ENCODE assay signal across 25 cellular contexts in genomic region chr5:68049053-68049713, GRCh38.
DNase-seq lines count a peak whose midpoint lies in the region; ATAC-seq and TF ChIP-seq lines count a peak whose summit lies in the region.
"Had no signal": no experiment of that assay in that cellular context is flagged by ENCODE, and none has a peak within 500 bp of the region (broad histone marks: within the 10 kb centered on the region; RNA-seq: fewer than 3 reads in every experiment).

No MANE protein-coding gene starts in this region.

- no peak for TF ChIP-seq CTCF in fibroblast of mammary gland (conservative IDR thresholded peaks at IDR 0.05; ENCODE audit: control insufficient read depth, insufficient read depth, low read depth, low read length)
- TF ChIP-seq CTCF in gastroesophageal sphincter (IDR thresholded peaks at IDR 0.05) = no peak

- no peak for ATAC-seq in GM21367 (IDR thresholded peaks at IDR 0.05; ENCODE audit: unreplicated experiment)
- no peak for ATAC-seq in gastroesophageal sphincter
- no peak for ATAC-seq in HG02981 (IDR thresholded peaks at IDR 0.05; ENCODE audit: unreplicated experiment)
- ATAC-seq: heart left ventricle; sciatic nerve; stimulated activated naive B cell treated with anti-CD40 and anti-IgM and Interleukin-4, amounts not matched to agents 10 μg/mL and 1 μg/mL and 100 μg/mL, for 72 hours had no signal

- TF ChIP-seq EP300 in gastroesophageal sphincter (IDR thresholded peaks at IDR 0.05) = no peak

- peak; percentile 46 for DNase-seq in AG08395 (ENCODE audit: low spot score)
- DNase-seq in GM04503 (ENCODE audit: low read depth) = peak; percentile 80
- DNase-seq in NCI-H69 (lab: John Stamatoyannopoulos, UW) = peak; percentile 94
- DNase-seq in fibroblast of mammary gland (ENCODE audit: low read depth) = peak; percentile 74
- DNase-seq in activated CD8-positive, alpha-beta memory T cell treated with anti-CD3 and anti-CD28 coated beads, Interleukin-2, amount 50 U/mL, for 48 hours = no peak
- DNase-seq: activated CD4-positive, alpha-beta T cell treated with anti-CD3 and anti-CD28 coated beads, Interleukin-2, amount 10 ng/mL, durations not matched to agents 24 days and 14 days; activated T-cell treated with anti-CD3 and anti-CD28 coated beads, Interleukin-2, amount 50 U/mL, for 48 hours; brain microvascular endothelial cell; C1 segment of cervical spinal cord; GOT3; heart left ventricle; kidney glomerular epithelial cell; NCI-H1048; NCI-H2107; NK-92 treated with Interleukin-12 subunit alpha and Interleukin-12 subunit beta, amount 100 ng/mL, for 24 hours; ovary; PC-9; SHP77 treated with DMSO at 0.1 percent for 48 hours; stimulated activated CD4-positive, alpha-beta T cell treated with anti-CD3 and anti-CD28 coated beads, Interleukin-4, amount 100 ng/mL, for 4 hours; stimulated activated naive B cell treated with anti-CD40 and anti-IgM and Interleukin-4, amounts not matched to agents 10 μg/mL and 1 μg/mL and 100 μg/mL, for 72 hours; upper lobe of right lung had no signal

- H3K4me3 ChIP-seq in fibroblast of mammary gland (ENCODE audit: control insufficient read depth, low read depth, low read length) = no peak overlapping the region
- no peak overlapping the region for H3K4me3 ChIP-seq in gastroesophageal sphincter
- H3K4me3 ChIP-seq: heart left ventricle, ovary, PC-9, upper lobe of right lung had no signal

- no peak for TF ChIP-seq POLR2A in gastroesophageal sphincter (IDR thresholded peaks at IDR 0.05)

- no peaks in the 10 kb centered on the region for H3K27me3 ChIP-seq in gastroesophageal sphincter
- H3K27me3 ChIP-seq: brain microvascular endothelial cell, heart left ventricle, ovary, upper lobe of right lung had no signal

- no peak overlapping the region for H3K27ac ChIP-seq in gastroesophageal sphincter
- H3K27ac ChIP-seq: brain microvascular endothelial cell, heart left ventricle, ovary, PC-9, upper lobe of right lung had no signal

- peaks cover 0 to 6% (median 0%) of the 10 kb centered on the region in 3 donors for H3K9me3 ChIP-seq in gastroesophageal sphincter
- H3K9me3 ChIP-seq: ovary, upper lobe of right lung had no signal

- H3K4me1 ChIP-seq in gastroesophageal sphincter = no peaks in the 10 kb centered on the region
- H3K4me1 ChIP-seq: heart left ventricle, upper lobe of right lung had no signal

- no peaks in the 10 kb centered on the region for H3K36me3 ChIP-seq in gastroesophageal sphincter
- H3K36me3 ChIP-seq: brain microvascular endothelial cell, heart left ventricle, ovary, upper lobe of right lung had no signal

- whole genome bisulfite sequencing in gastroesophageal sphincter (ENCODE audit: low coverage in 1 of 2), 2 donors = 79 to 88% methylated on average over 7 to 8 of the region's 8 CpGs
